1 cellular context compared by ENCODE assay signal in genomic region chr21:36477001-36477400, GRCh38.
TF ChIP-seq lines count a peak whose summit lies in the region.

No MANE protein-coding gene starts in this region.

TF ChIP-seq in SK-N-SH, 30 proteins besides CTCF, POLR2A, EP300 and RAD21 (continued from another document):
- TF ChIP-seq REST (IDR thresholded peaks at IDR 0.05; ENCODE audit: low read depth, low read length): no peak
TF ChIP-seq in SK-N-SH: peak in this region for 0.
